Comparison of ENCODE assay signal across 21 cellular contexts in genomic region chr20:39398656-39399055, GRCh38.
"Had no signal": no experiment of that assay in that cellular context is flagged by ENCODE, and none has a peak within 500 bp of the region (broad histone marks: within the 10 kb centered on the region; RNA-seq: fewer than 3 reads in every experiment).

No MANE protein-coding gene starts in this region.

- H3K4me1 Mint-ChIP-seq: activated CD4-positive, alpha-beta T cell treated with anti-CD3 and anti-CD28 coated beads, Interleukin-2, amount 10 ng/mL, durations not matched to agents 7 days and 5 days; activated naive CD8-positive, alpha-beta T cell treated with anti-CD3 and anti-CD28 coated beads, Interleukin-2, amount 50 U/mL, for 24 hours; brain had no signal

- H3K27ac Mint-ChIP-seq: activated CD4-positive, alpha-beta T cell treated with anti-CD3 and anti-CD28 coated beads, Interleukin-2, amount 10 ng/mL, durations not matched to agents 7 days and 5 days; activated CD8-positive, alpha-beta T cell treated with anti-CD3 and anti-CD28 coated beads, Interleukin-2, amount 10 ng/mL, durations not matched to agents 7 days and 5 days; activated naive CD4-positive, alpha-beta T cell treated with anti-CD3 and anti-CD28 coated beads for 36 hours; activated naive CD8-positive, alpha-beta T cell treated with anti-CD3 and anti-CD28 coated beads, Interleukin-2, amount 50 U/mL, for 24 hours; activated T-cell treated with anti-CD3 and anti-CD28 coated beads, Interleukin-2, amount 50 U/mL, for 24 hours; activated T-helper 2 cell treated with anti-CD3 and anti-CD28 coated beads, Interferon-gamma antibody, Interleukin-2, Interleukin-4, amounts not matched to agents 10 μg/mL and 5 μg/mL and 100 μg/mL, durations not matched to agents 14 hours and 24 hours and 36 hours; brain; nephron had no signal

- H3K9me3 Mint-ChIP-seq: activated CD4-positive, alpha-beta T cell treated with anti-CD3 and anti-CD28 coated beads, Interleukin-2, amount 10 ng/mL, durations not matched to agents 7 days and 5 days; activated naive CD4-positive, alpha-beta T cell treated with anti-CD3 and anti-CD28 coated beads for 36 hours; activated naive CD8-positive, alpha-beta T cell treated with anti-CD3 and anti-CD28 coated beads, Interleukin-2, amount 50 U/mL, for 24 hours; activated T-cell treated with anti-CD3 and anti-CD28 coated beads, Interleukin-2, amount 50 U/mL, for 24 hours; activated T-helper 2 cell treated with anti-CD3 and anti-CD28 coated beads, Interferon-gamma antibody, Interleukin-2, Interleukin-4, amounts not matched to agents 10 μg/mL and 5 μg/mL and 100 μg/mL, durations not matched to agents 14 hours and 24 hours and 36 hours; brain; nephron had no signal

- H3K36me3 Mint-ChIP-seq: brain had no signal

- DNase-seq: activated CD4-positive, alpha-beta T cell treated with anti-CD3 and anti-CD28 coated beads, Interleukin-2, amount 10 ng/mL, durations not matched to agents 7 days and 5 days; activated CD8-positive, alpha-beta T cell treated with anti-CD3 and anti-CD28 coated beads, Interleukin-2, amount 10 ng/mL, durations not matched to agents 7 days and 5 days; activated naive CD4-positive, alpha-beta T cell treated with anti-CD3 and anti-CD28 coated beads for 36 hours; activated naive CD8-positive, alpha-beta T cell treated with anti-CD3 and anti-CD28 coated beads, Interleukin-2, amount 50 U/mL, for 24 hours; activated T-cell treated with anti-CD3 and anti-CD28 coated beads, Interleukin-2, amount 50 U/mL, for 24 hours; anterior cingulate cortex; caudate nucleus; erythroblast; foreskin melanocyte; glutamatergic neuron; hippocampal formation; kidney; midbrain; nucleus accumbens; stimulated activated CD8-positive, alpha-beta memory T cell treated with anti-CD3 and anti-CD28 coated beads, Interleukin-4, amount 100 ng/mL, for 48 hours; stimulated activated naive CD4-positive, alpha-beta T cell; T-helper 9 cell had no signal

- H3K4me3 Mint-ChIP-seq: activated CD4-positive, alpha-beta T cell treated with anti-CD3 and anti-CD28 coated beads, Interleukin-2, amount 10 ng/mL, durations not matched to agents 7 days and 5 days; activated CD8-positive, alpha-beta T cell treated with anti-CD3 and anti-CD28 coated beads, Interleukin-2, amount 10 ng/mL, durations not matched to agents 7 days and 5 days; activated naive CD4-positive, alpha-beta T cell treated with anti-CD3 and anti-CD28 coated beads for 36 hours; activated naive CD8-positive, alpha-beta T cell treated with anti-CD3 and anti-CD28 coated beads, Interleukin-2, amount 50 U/mL, for 24 hours; activated T-cell treated with anti-CD3 and anti-CD28 coated beads, Interleukin-2, amount 50 U/mL, for 24 hours; brain; nephron had no signal

- ATAC-seq: activated CD8-positive, alpha-beta T cell treated with anti-CD3 and anti-CD28 coated beads, Interleukin-2, amount 10 ng/mL, durations not matched to agents 7 days and 5 days; activated naive CD8-positive, alpha-beta T cell treated with anti-CD3 and anti-CD28 coated beads, Interleukin-2, amount 50 U/mL, for 24 hours; left lobe of liver had no signal
